Comparison of ENCODE assay signal across 22 cellular contexts in genomic region chr1:238187575-238187949, GRCh38.
"Had no signal": no experiment of that assay in that cellular context is flagged by ENCODE, and none has a peak within 500 bp of the region (broad histone marks: within the 10 kb centered on the region; RNA-seq: fewer than 3 reads in every experiment).

No MANE protein-coding gene starts in this region.

- H2AFZ ChIP-seq: neural progenitor cell had no signal

- H3K4me2 ChIP-seq: neural progenitor cell, smooth muscle cell had no signal

- DNase-seq: dermis blood vessel endothelial cell; effector memory CD4-positive, alpha-beta T cell; erythroblast; esophagus squamous epithelium; foreskin melanocyte; left ventricle myocardium superior; lower lobe of right lung; midbrain; naive thymus-derived CD4-positive, alpha-beta T cell; stimulated activated CD4-positive, alpha-beta T cell treated with anti-CD3 and anti-CD28 coated beads, Interleukin-12 subunit alpha, Interleukin-12 subunit beta, amount 100 ng/mL, for 4 hours; stimulated activated CD4-positive, alpha-beta T cell treated with anti-CD3 and anti-CD28 coated beads, Interleukin-1b, Interleukin-23, amount 100 ng/mL, for 48 hours; stimulated activated CD4-positive, alpha-beta T cell treated with anti-CD3 and anti-CD28 coated beads, Interleukin-4, amount 100 ng/mL, for 24 hours; stimulated activated naive CD4-positive, alpha-beta T cell treated with Interleukin-2 at 50 U/mL for 16 hours; stomach; thyroid gland had no signal

- H3K27me3 ChIP-seq: esophagus squamous epithelium, neural progenitor cell, right atrium auricular region, stomach, thyroid gland had no signal

- H3K9ac ChIP-seq: neural progenitor cell had no signal

- H3K36me3 ChIP-seq: esophagus squamous epithelium, lower lobe of right lung, neural progenitor cell, prostate gland, right atrium auricular region, stomach, thyroid gland had no signal

- H3K27ac ChIP-seq: coronary artery, esophagus squamous epithelium, lower lobe of right lung, neural progenitor cell, prostate gland, right atrium auricular region, stomach, thyroid gland had no signal

- H3K4me1 ChIP-seq: esophagus squamous epithelium, lower lobe of right lung, prostate gland, right atrium auricular region, stomach, thyroid gland had no signal

- H3K4me3 ChIP-seq: coronary artery, esophagus squamous epithelium, lower lobe of right lung, neural progenitor cell, prostate gland, right atrium auricular region, smooth muscle cell, stomach, thyroid gland had no signal

- H3K9me3 ChIP-seq: lower lobe of right lung, prostate gland, right atrium auricular region, thyroid gland had no signal

- ATAC-seq: left ventricle myocardium superior; lower lobe of right lung; naive thymus-derived CD4-positive, alpha-beta T cell; sciatic nerve; stimulated activated effector memory CD8-positive, alpha-beta T cell treated with anti-CD3 and anti-CD28 coated beads, Interleukin-12 subunit alpha, Interleukin-12 subunit beta, amount 100 ng/mL, for 72 hours had no signal
